36 cellular contexts compared by ENCODE assay signal in genomic region chrX:148794350-148794749, GRCh38.
"Had no signal": no experiment of that assay in that cellular context is flagged by ENCODE, and none has a peak within 500 bp of the region (broad histone marks: within the 10 kb centered on the region; RNA-seq: fewer than 3 reads in every experiment).

No MANE protein-coding gene starts in this region.

- H3K27ac ChIP-seq: adrenal gland, breast epithelium, cardiac muscle cell, coronary artery, dorsolateral prefrontal cortex, epithelial cell of prostate, esophagus squamous epithelium, gastrocnemius medialis, heart left ventricle, WERI-Rb-1 had no signal

- H3K27me3 Mint-ChIP-seq: activated B cell treated with CpG ODN at 0.5 μM for 24 hours; activated CD8-positive, alpha-beta T cell treated with anti-CD3 and anti-CD28 coated beads for 36 hours; activated naive CD4-positive, alpha-beta T cell treated with anti-CD3 and anti-CD28 coated beads, Interleukin-2, amount 50 U/mL, for 24 hours; activated naive CD8-positive, alpha-beta T cell treated with anti-CD3 and anti-CD28 coated beads for 36 hours; activated naive CD8-positive, alpha-beta T cell treated with anti-CD3 and anti-CD28 coated beads, Interleukin-2, amount 50 U/mL, for 24 hours; activated T-helper 17 cell treated with anti-CD3 and anti-CD28 coated beads, Interleukin-2, amount 50 U/mL, for 72 hours; brain; dendritic cell treated with granulocyte-macrophage colony-stimulating factor and Interleukin-4, amounts not matched to agents 40 ng/mL and 50 ng/mL, for 4 days; effector memory CD8-positive, alpha-beta T cell; T-helper 17 cell had no signal

- H3K4me1 ChIP-seq: adrenal gland, breast epithelium, esophagus squamous epithelium, gastrocnemius medialis, heart left ventricle had no signal

- H3K9me3 Mint-ChIP-seq: activated B cell treated with CpG ODN at 0.5 μM for 24 hours; activated CD8-positive, alpha-beta T cell treated with anti-CD3 and anti-CD28 coated beads for 36 hours; activated naive CD4-positive, alpha-beta T cell treated with anti-CD3 and anti-CD28 coated beads, Interleukin-2, amount 50 U/mL, for 24 hours; activated naive CD8-positive, alpha-beta T cell treated with anti-CD3 and anti-CD28 coated beads for 36 hours; activated naive CD8-positive, alpha-beta T cell treated with anti-CD3 and anti-CD28 coated beads, Interleukin-2, amount 50 U/mL, for 24 hours; activated T-cell treated with anti-CD3 and anti-CD28 coated beads, Interleukin-2, amount 50 U/mL, for 4 hours; dendritic cell treated with granulocyte-macrophage colony-stimulating factor and Interleukin-4, amounts not matched to agents 40 ng/mL and 50 ng/mL, for 4 days; effector memory CD8-positive, alpha-beta T cell; T-helper 2 cell treated with Interferon-gamma antibody and Interleukin-4, amounts not matched to agents 5 μg/mL and 100 μg/mL, for 36 hours had no signal

- H3K36me3 ChIP-seq: adrenal gland, breast epithelium, cardiac muscle cell, esophagus squamous epithelium, gastrocnemius medialis, heart left ventricle, WERI-Rb-1 had no signal

- H3K4me3 ChIP-seq: adrenal gland, breast epithelium, cardiac muscle cell, coronary artery, dorsolateral prefrontal cortex, esophagus squamous epithelium, gastrocnemius medialis, heart left ventricle had no signal

- H3K9me3 ChIP-seq: adrenal gland, breast epithelium, esophagus squamous epithelium, gastrocnemius medialis, heart left ventricle had no signal

- H3K4me1 Mint-ChIP-seq: activated B cell treated with CpG ODN at 0.5 μM for 24 hours; activated naive CD4-positive, alpha-beta T cell treated with anti-CD3 and anti-CD28 coated beads, Interleukin-2, amount 50 U/mL, for 24 hours; activated naive CD8-positive, alpha-beta T cell treated with anti-CD3 and anti-CD28 coated beads for 36 hours; activated naive CD8-positive, alpha-beta T cell treated with anti-CD3 and anti-CD28 coated beads, Interleukin-2, amount 50 U/mL, for 24 hours; activated T-helper 17 cell treated with anti-CD3 and anti-CD28 coated beads, Interleukin-2, amount 50 U/mL, for 72 hours; brain; T-helper 17 cell had no signal

- DNase-seq: activated B cell treated with CpG ODN at 0.5 μM for 24 hours; activated CD4-positive, alpha-beta T cell treated with anti-CD3 and anti-CD28 coated beads for 48 hours; activated CD4-positive, alpha-beta T cell treated with anti-CD3 and anti-CD28 coated beads, Interleukin-2, amount 50 U/mL, for 1 hour; activated CD4-positive, alpha-beta T cell treated with anti-CD3 and anti-CD28 coated beads, Interleukin-2, amount 50 U/mL, for 48 hours; activated CD8-positive, alpha-beta memory T cell treated with anti-CD3 and anti-CD28 coated beads for 24 hours; activated CD8-positive, alpha-beta T cell treated with anti-CD3 and anti-CD28 coated beads for 36 hours; activated effector memory CD4-positive, alpha-beta T cell treated with Interleukin-2 at 50 U/mL for 16 hours; activated gamma-delta T cell treated with Interleukin-2 at 50 U/mL for 16 hours; activated naive CD4-positive, alpha-beta T cell treated with Interleukin-2 at 50 U/mL for 16 hours; activated naive CD8-positive, alpha-beta T cell treated with anti-CD3 and anti-CD28 coated beads for 36 hours; activated naive CD8-positive, alpha-beta T cell treated with anti-CD3 and anti-CD28 coated beads, Interleukin-2, amount 50 U/mL, for 24 hours; activated T-cell treated with anti-CD3 and anti-CD28 coated beads, Interleukin-2, amount 50 U/mL, for 4 hours; adrenal gland; amygdala; aorta; central memory CD4-positive, alpha-beta T cell; dorsolateral prefrontal cortex; effector CD4-positive, alpha-beta T cell; effector memory CD8-positive, alpha-beta T cell; esophagus squamous epithelium; gastrocnemius medialis; glutamatergic neuron; heart left ventricle; hypothalamus; T-helper 17 cell; T1000; WERI-Rb-1 had no signal

- H3K27ac Mint-ChIP-seq: activated B cell treated with CpG ODN at 0.5 μM for 24 hours; activated CD8-positive, alpha-beta T cell treated with anti-CD3 and anti-CD28 coated beads for 36 hours; activated naive CD4-positive, alpha-beta T cell treated with anti-CD3 and anti-CD28 coated beads, Interleukin-2, amount 50 U/mL, for 24 hours; activated naive CD8-positive, alpha-beta T cell treated with anti-CD3 and anti-CD28 coated beads for 36 hours; activated naive CD8-positive, alpha-beta T cell treated with anti-CD3 and anti-CD28 coated beads, Interleukin-2, amount 50 U/mL, for 24 hours; activated T-helper 17 cell treated with anti-CD3 and anti-CD28 coated beads, Interleukin-2, amount 50 U/mL, for 72 hours; brain; dendritic cell treated with granulocyte-macrophage colony-stimulating factor and Interleukin-4, amounts not matched to agents 40 ng/mL and 50 ng/mL, for 4 days; effector memory CD8-positive, alpha-beta T cell; T-helper 17 cell; T-helper 2 cell treated with Interferon-gamma antibody and Interleukin-4, amounts not matched to agents 5 μg/mL and 100 μg/mL, for 36 hours had no signal

- H3K36me3 Mint-ChIP-seq: activated naive CD4-positive, alpha-beta T cell treated with anti-CD3 and anti-CD28 coated beads, Interleukin-2, amount 50 U/mL, for 24 hours; activated naive CD8-positive, alpha-beta T cell treated with anti-CD3 and anti-CD28 coated beads for 36 hours; brain had no signal

- H3K27me3 ChIP-seq: adrenal gland, cardiac muscle cell, esophagus squamous epithelium, gastrocnemius medialis had no signal

- H3K4me3 Mint-ChIP-seq: activated B cell treated with CpG ODN at 0.5 μM for 24 hours; activated CD8-positive, alpha-beta T cell treated with anti-CD3 and anti-CD28 coated beads for 36 hours; activated naive CD4-positive, alpha-beta T cell treated with anti-CD3 and anti-CD28 coated beads, Interleukin-2, amount 50 U/mL, for 24 hours; activated naive CD8-positive, alpha-beta T cell treated with anti-CD3 and anti-CD28 coated beads for 36 hours; activated naive CD8-positive, alpha-beta T cell treated with anti-CD3 and anti-CD28 coated beads, Interleukin-2, amount 50 U/mL, for 24 hours; activated T-cell treated with anti-CD3 and anti-CD28 coated beads, Interleukin-2, amount 50 U/mL, for 4 hours; activated T-helper 17 cell treated with anti-CD3 and anti-CD28 coated beads, Interleukin-2, amount 50 U/mL, for 72 hours; brain; dendritic cell treated with granulocyte-macrophage colony-stimulating factor and Interleukin-4, amounts not matched to agents 40 ng/mL and 50 ng/mL, for 4 days; effector memory CD8-positive, alpha-beta T cell; T-helper 17 cell; T-helper 2 cell treated with Interferon-gamma antibody and Interleukin-4, amounts not matched to agents 5 μg/mL and 100 μg/mL, for 36 hours had no signal
